ENCODE assay signal across 17 cellular contexts in the genomic region with DNA sequence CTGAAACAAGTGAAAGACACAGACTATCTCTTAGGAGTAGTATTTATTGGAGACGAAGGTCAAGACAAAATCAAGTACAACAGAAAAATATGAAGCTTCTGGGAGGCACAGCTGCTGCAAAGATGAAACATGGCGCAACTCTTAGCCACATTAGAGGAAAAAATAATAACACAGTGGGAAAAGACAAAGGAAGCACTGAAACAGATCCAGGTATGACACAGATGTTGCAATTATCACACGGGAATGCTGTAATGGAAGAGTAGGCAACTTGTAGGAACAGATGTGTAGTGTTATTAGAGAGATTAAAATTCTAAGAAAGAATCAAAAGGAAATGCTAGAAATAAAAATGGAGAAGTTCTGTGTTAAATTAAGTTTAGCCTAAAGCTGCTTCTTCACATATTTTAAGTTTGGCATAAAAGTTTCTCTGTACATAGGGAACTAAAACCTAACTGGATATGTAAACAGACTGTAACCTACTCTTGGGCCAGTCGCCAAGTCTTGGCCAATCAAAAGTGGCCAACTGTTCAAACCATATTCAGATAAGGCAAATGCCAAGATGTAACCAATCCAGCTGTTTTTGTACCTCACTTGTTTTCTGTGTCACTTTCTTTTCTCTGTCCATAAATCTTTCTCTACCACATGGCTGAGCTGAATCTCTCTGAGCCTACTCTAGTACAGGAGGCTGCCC.
A peak's percentile ranks its signal among the peaks of the same experiment; 100 is the strongest.
DNase-seq lines count a peak whose midpoint lies in the region; ATAC-seq, FAIRE-seq and TF ChIP-seq lines count a peak whose summit lies in the region.
"Had no signal": no experiment of that assay in that cellular context is flagged by ENCODE, and none has a peak within 500 bp of the region (broad histone marks: within the 10 kb centered on the region; RNA-seq: fewer than 3 reads in every experiment).

No MANE protein-coding gene starts in this region.

- H3K4me3 ChIP-seq in LNCaP clone FGC (ENCODE audit: low read depth, low read length) (no peak overlapping the region), body of pancreas (no peak overlapping the region), prostate gland (no peak overlapping the region), suprapubic skin (no peak overlapping the region)

- H3K27me3 ChIP-seq in body of pancreas: no peaks in the 10 kb centered on the region
- no peaks in the 10 kb centered on the region for H3K27me3 ChIP-seq in prostate gland (replicated peaks; ENCODE audit: insufficient read depth)
- no peaks in the 10 kb centered on the region for H3K27me3 ChIP-seq in suprapubic skin
- H3K27me3 ChIP-seq: neutrophil had no signal

- H3K9me3 ChIP-seq in body of pancreas (no peaks in the 10 kb centered on the region), prostate gland (no peaks in the 10 kb centered on the region), suprapubic skin (no peaks in the 10 kb centered on the region)
- H3K9me3 ChIP-seq: neutrophil had no signal

- ATAC-seq in body of pancreas: peak; percentile 59
- ATAC-seq: stimulated activated effector memory CD8-positive, alpha-beta T cell treated with anti-CD3 and anti-CD28 coated beads, Interleukin-12 subunit alpha, Interleukin-12 subunit beta, amount 100 ng/mL, for 72 hours; WTC11 had no signal

- intact Hi-C loops in body of pancreas (cut with DNase I) (no loop called here), prostate gland (cut with DNase I) (no loop called here)

- no peak overlapping the region for H3K27ac ChIP-seq in body of pancreas
- H3K27ac ChIP-seq in prostate gland: no peak overlapping the region
- H3K27ac ChIP-seq in suprapubic skin: no peak overlapping the region
- H3K27ac ChIP-seq: neutrophil had no signal

- TF ChIP-seq CTCF in LNCaP clone FGC (IDR thresholded peaks at IDR 0.05; ENCODE audit: control insufficient read depth, extremely low read depth, insufficient read depth) (no peak), body of pancreas (IDR thresholded peaks at IDR 0.05) (no peak), prostate gland (IDR thresholded peaks at IDR 0.05) (no peak), suprapubic skin (IDR thresholded peaks at IDR 0.05) (no peak)

- no peak for FAIRE-seq in GM12891 (lab: Jason Lieb, UNC)
- FAIRE-seq: endothelial cell of umbilical vein had no signal

- no peak for TF ChIP-seq POLR2A in body of pancreas (IDR thresholded peaks at IDR 0.05)
- no peak for TF ChIP-seq POLR2A in prostate gland (IDR thresholded peaks at IDR 0.05)
- TF ChIP-seq POLR2A in GM12891 (IDR thresholded peaks at IDR 0.05; ENCODE audit: low read depth, low read length): no peak
- TF ChIP-seq POLR2A in suprapubic skin (IDR thresholded peaks at IDR 0.05): no peak

- H3K4me1 ChIP-seq in body of pancreas (peaks cover 9% of the 10 kb centered on the region), prostate gland (replicated peaks) (no peaks in the 10 kb centered on the region), suprapubic skin (no peaks in the 10 kb centered on the region)

- WGBS in body of pancreas, 2 donors: 55% methylated on average over 4 of the region's 4 CpGs
- whole genome bisulfite sequencing in prostate gland: 62% methylated on average over 4 of the region's 4 CpGs
- 47% methylated on average over 4 of the region's 4 CpGs for WGBS in suprapubic skin

- peak; percentile 8 for DNase-seq in GF-D8 (lab: John Stamatoyannopoulos, UW)
- DNase-seq in LNCaP clone FGC (ENCODE audit: low read depth): peak; percentile 61
- DNase-seq in body of pancreas: peak; percentile 62 to 78 (median 76)
- peak; percentile 20 for DNase-seq in prostate gland (ENCODE audit: low spot score)
- no peak for DNase-seq in GM12891 (ENCODE audit: insufficient read length, low spot score)
- no peak for DNase-seq in SK-N-DZ (ENCODE audit: low spot score)
- no peak for DNase-seq in suprapubic skin (ENCODE audit: low spot score in 2 of 2)
- DNase-seq: activated CD4-positive, alpha-beta T cell treated with anti-CD3 and anti-CD28 coated beads, Interleukin-2, amount 50 U/mL, for 1 hour; activated naive CD4-positive, alpha-beta T cell treated with anti-CD3 and anti-CD28 coated beads, Interleukin-2, amount 50 U/mL, for 16 hours; head of caudate nucleus; NCI-H1694 treated with DMSO at 0.1 percent for 48 hours; stimulated activated CD4-positive, alpha-beta T cell treated with anti-CD3 and anti-CD28 coated beads, Interleukin-2, amount 100 ng/mL, for 48 hours; T-helper 9 cell had no signal

- H3K36me3 ChIP-seq in body of pancreas (replicated peaks in 1 of 2; ENCODE audit: insufficient read depth in 1 of 2, low read depth in 2 of 2): no peaks in the 10 kb centered on the region
- H3K36me3 ChIP-seq in prostate gland: no peaks in the 10 kb centered on the region
- no peaks in the 10 kb centered on the region for H3K36me3 ChIP-seq in suprapubic skin
- H3K36me3 ChIP-seq: neutrophil had no signal

- TF ChIP-seq EP300 in suprapubic skin (IDR thresholded peaks at IDR 0.05): no peak

TF ChIP-seq in GM12891, 5 proteins besides CTCF, POLR2A, EP300 and RAD21:
- TF ChIP-seq TAF1 (IDR thresholded peaks at IDR 0.05; ENCODE audit: low read depth, low read length) (no peak), POLR2AphosphoS5 (IDR thresholded peaks at IDR 0.05; ENCODE audit: low read depth, low read length) (no peak), POU2F2 (IDR thresholded peaks at IDR 0.05; ENCODE audit: low read depth, low read length) (no peak), SPI1 (IDR thresholded peaks at IDR 0.05; ENCODE audit: low read depth, low read length) (no peak), PAX5 (IDR thresholded peaks at IDR 0.05; ENCODE audit: insufficient read depth, low read length, severe bottlenecking) (no peak)

Comparison
In these comparisons a context has a peak if more than half of its experiments do, and no peak if none do; other contexts are left out.
1. DNase-seq: peak in GF-D8 (single experiment), LNCaP clone FGC (single experiment), body of pancreas (4 of 4) and prostate gland (single experiment); none in GM12891 (single experiment), SK-N-DZ (single experiment) and suprapubic skin (0 of 2).